22 cellular contexts compared by ENCODE assay signal in genomic region chr12:40618621-40619020, GRCh38.
"Had no signal": no experiment of that assay in that cellular context is flagged by ENCODE, and none has a peak within 500 bp of the region (broad histone marks: within the 10 kb centered on the region; RNA-seq: fewer than 3 reads in every experiment).

No MANE protein-coding gene starts in this region.

- H3K4me3 ChIP-seq: coronary artery, upper lobe of right lung had no signal

- ATAC-seq: activated CD4-positive, alpha-beta T cell treated with anti-CD3 and anti-CD28 coated beads for 36 hours; left cardiac atrium; natural killer cell; upper lobe of right lung had no signal

- H3K36me3 ChIP-seq: upper lobe of right lung had no signal

- H3K27ac ChIP-seq: coronary artery, epithelial cell of prostate, upper lobe of right lung had no signal

- DNase-seq: activated B cell treated with CpG ODN at 0.5 μM for 24 hours; activated CD4-positive, alpha-beta T cell treated with anti-CD3 and anti-CD28 coated beads for 36 hours; activated CD4-positive, alpha-beta T cell treated with anti-CD3 and anti-CD28 coated beads, Interleukin-2, amount 50 U/mL, for 4 hours; activated naive CD4-positive, alpha-beta T cell treated with Interleukin-2 at 50 U/mL for 16 hours; activated naive CD8-positive, alpha-beta T cell treated with anti-CD3 and anti-CD28 coated beads for 36 hours; activated T-cell treated with anti-CD3 and anti-CD28 coated beads, Interleukin-2, amount 50 U/mL, for 48 hours; amniotic stem cell; glutamatergic neuron; hippocampal formation; left cardiac atrium; midbrain; natural killer cell; retina; stimulated activated CD4-positive, alpha-beta T cell treated with anti-CD3 and anti-CD28 coated beads, Interleukin-4, amount 100 ng/mL, for 24 hours; stimulated activated naive CD4-positive, alpha-beta T cell treated with Interleukin-2 at 50 U/mL for 16 hours; T1000; upper lobe of right lung had no signal

- FAIRE-seq: bronchial epithelial cell, frontal cortex, islet of Langerhans had no signal

- H3K4me1 ChIP-seq: upper lobe of right lung had no signal

- H3K9me3 ChIP-seq: upper lobe of right lung had no signal

- H3K27me3 ChIP-seq: upper lobe of right lung had no signal
